Comparison of ENCODE assay signal across 13 cellular contexts in the genomic region with DNA sequence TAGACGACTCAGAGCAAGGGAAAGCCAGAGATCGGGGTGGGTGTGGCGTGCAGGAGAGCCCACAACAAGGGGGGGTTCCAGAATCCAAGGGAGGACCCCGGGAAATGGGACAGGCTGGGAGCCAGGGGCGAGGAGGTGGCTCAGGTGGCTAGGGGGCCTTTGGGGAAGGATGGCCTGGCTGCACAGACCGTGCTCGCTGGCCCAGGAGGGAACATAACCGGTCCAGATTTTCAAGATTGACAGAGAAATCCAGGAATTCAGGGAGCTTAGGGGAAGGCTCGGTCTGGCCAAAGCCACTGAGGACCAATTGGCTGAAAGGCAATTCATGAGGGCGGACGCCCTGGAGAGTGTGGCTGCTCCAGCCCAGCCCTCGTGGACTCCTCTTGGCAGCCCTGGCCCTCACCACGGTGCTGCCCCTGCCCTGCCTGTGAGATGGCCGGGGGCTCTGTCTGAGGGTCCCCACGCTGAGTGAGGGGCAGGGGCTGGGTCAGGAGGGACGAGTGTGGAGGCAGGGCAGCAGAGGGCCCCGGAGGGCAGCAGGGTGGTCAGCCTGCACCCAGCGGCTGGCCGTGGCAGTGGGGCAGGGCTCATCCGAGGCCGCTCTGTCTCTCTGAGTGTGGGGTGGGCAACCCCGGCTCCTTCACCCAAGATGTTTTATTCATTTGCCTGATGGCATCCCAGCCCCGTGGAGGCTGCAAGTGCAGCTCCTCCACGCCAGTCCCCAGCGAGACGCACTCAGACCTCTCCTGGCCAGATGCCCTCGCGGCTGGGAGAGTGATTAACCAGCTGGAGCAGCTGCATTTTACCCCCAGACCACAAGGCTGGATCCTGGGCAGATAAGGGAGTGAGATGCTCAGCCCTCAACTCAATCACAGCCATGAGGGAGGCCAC. TPM values are rescaled to one million over a fixed set of nuclear protein-coding genes. Genes with fewer than 3 reads are reported as not detected.
DNase-seq lines count a peak whose midpoint lies in the region; ATAC-seq and TF ChIP-seq lines count a peak whose summit lies in the region.
"Had no signal": no experiment of that assay in that cellular context is flagged by ENCODE, and none has a peak within 500 bp of the region (broad histone marks: within the 10 kb centered on the region; RNA-seq: fewer than 3 reads in every experiment).

No MANE protein-coding gene starts in this region.

- no peak for ATAC-seq in left ventricle myocardium superior
- ATAC-seq in aorta (ENCODE audit: low FRiP score) = peak; percentile 25
- ATAC-seq: naive thymus-derived CD4-positive, alpha-beta T cell had no signal

- H3K4me3 ChIP-seq in WERI-Rb-1 (ENCODE audit: low read depth, low read length) (no peak overlapping the region), aorta (ENCODE audit: low read length in 2 of 2) (no peak overlapping the region)

- TF ChIP-seq CTCF in WERI-Rb-1 (IDR thresholded peaks at IDR 0.05; ENCODE audit: low read depth, low read length) = no peak

- intact Hi-C loops in cardiac septum (cut with DNase I) (no loop called here), left ventricle myocardium superior (cut with micrococcal nuclease) (no loop called here), aorta (cut with DNase I) (no loop called here)

- H3K4me1 ChIP-seq in aorta (ENCODE audit: control insufficient read depth in 1 of 2, insufficient read depth in 2 of 2, low read length in 2 of 2) = no peaks in the 10 kb centered on the region

- H3K27me3 ChIP-seq in WERI-Rb-1 (ENCODE audit: insufficient read depth, low read depth, severe bottlenecking) (no peaks in the 10 kb centered on the region), aorta (ENCODE audit: control insufficient read depth in 1 of 2, insufficient read depth in 2 of 2, low read length in 1 of 2) (no peaks in the 10 kb centered on the region)

- peaks cover 12% of the 10 kb centered on the region for H3K9me3 ChIP-seq in WERI-Rb-1 (ENCODE audit: severe bottlenecking)
- no peaks in the 10 kb centered on the region for H3K9me3 ChIP-seq in aorta (ENCODE audit: control insufficient read depth, low read length)

- 62 to 70% methylated on average over 28 of the region's 28 CpGs for whole genome bisulfite sequencing in aorta, 2 donors

- H3K27ac ChIP-seq in WERI-Rb-1 (no peak overlapping the region), aorta (ENCODE audit: low read depth in 1 of 2, low read length in 2 of 2) (no peak overlapping the region)

- DNase-seq in cardiac septum (ENCODE audit: low spot score) = peak; percentile 57
- DNase-seq in left ventricle myocardium superior = no peak
- peak; percentile 8 for DNase-seq in WERI-Rb-1
- DNase-seq in myocyte (ENCODE audit: low read depth) = peak; percentile 41
- peak in 1 of 2 donors; percentile 70 for DNase-seq in aorta
- no peak for DNase-seq in T-helper 9 cell
- DNase-seq in NK-92 (lab: John Stamatoyannopoulos, UW; ENCODE audit: unreplicated experiment) = no peak
- DNase-seq in H4 (ENCODE audit: low spot score) = no peak
- DNase-seq: activated CD4-positive, alpha-beta T cell treated with anti-CD3 and anti-CD28 coated beads for 48 hours; naive thymus-derived CD4-positive, alpha-beta T cell; NCI-H1436 treated with DMSO at 0.1 percent for 48 hours; NCI-H345; stimulated activated CD4-positive, alpha-beta T cell treated with anti-CD3 and anti-CD28 coated beads, Interleukin-1b, Interleukin-23, amount 100 ng/mL, for 48 hours had no signal

- H3K36me3 ChIP-seq in WERI-Rb-1 = no peaks in the 10 kb centered on the region
- H3K36me3 ChIP-seq in aorta (ENCODE audit: control insufficient read depth in 1 of 2, insufficient read depth in 2 of 2, low read length in 1 of 2) = no peaks in the 10 kb centered on the region

RNA-seq across cellular contexts. Expression of a gene that starts 5.6 kb away (rescaled TPM):
- total RNA-seq in cardiac septum = 2.9 TPM
- total RNA-seq in left ventricle myocardium superior = 2.1 TPM
- total RNA-seq in myocyte = not detected in 2 replicates
- polyA plus RNA-seq in myocyte (2012) = not detected
- 1 to 10 TPM; 1.6 to 5.3 TPM for total RNA-seq in aorta
- polyA plus RNA-seq in aorta = 1 to 10 TPM in 1 of 2 donors, under 1 TPM in 1; 0.63 to 1.5 TPM
- total RNA-seq in H4 (2014; rRNA removed; shearing (Covaris generic)) = 0.37 and 0.52 TPM in 2 replicates

Comparison
In these comparisons a context has a peak if more than half of its experiments do, and no peak if none do; other contexts are left out.
1. DNase-seq: peak in cardiac septum (single experiment), WERI-Rb-1 (single experiment) and myocyte (single experiment); none in left ventricle myocardium superior (single experiment), T-helper 9 cell (single experiment), NK-92 (single experiment) and H4 (single experiment).